16 cellular contexts compared by ENCODE assay signal in genomic region chr19:52603558-52604207, GRCh38. TPM values are rescaled to one million over a fixed set of nuclear protein-coding genes. Genes with fewer than 3 reads are reported as not detected.
DNase-seq lines count a peak whose midpoint lies in the region; ATAC-seq and TF ChIP-seq lines count a peak whose summit lies in the region.
"Had no signal": no experiment of that assay in that cellular context is flagged by ENCODE, and none has a peak within 500 bp of the region (broad histone marks: within the 10 kb centered on the region; RNA-seq: fewer than 3 reads in every experiment).

No MANE protein-coding gene starts in this region.

- DNase-seq in right atrium auricular region (ENCODE audit: low spot score) (no peak), left ventricle myocardium superior (no peak), choroid plexus epithelial cell (ENCODE audit: low read depth) (peak; percentile 72), mesenteric fat pad (ENCODE audit: low spot score) (peak; percentile 35), aorta (no peak), DMS79 treated with DMSO at 0.1 percent for 48 hours (lab: John Stamatoyannopoulos, UW) (no peak), Karpas-422 (no peak)
- no peak for DNase-seq in activated CD8-positive, alpha-beta memory T cell treated with anti-CD3 and anti-CD28 coated beads, Interleukin-2, amount 10 ng/mL, durations not matched to agents 7 days and 5 days
- DNase-seq: ACHN; activated CD4-positive, CD25-positive, alpha-beta regulatory T cell treated with anti-CD3 and anti-CD28 coated beads, Interleukin-2, amount 50 U/mL, for 72 hours; activated naive CD4-positive, alpha-beta T cell; central memory CD4-positive, alpha-beta T cell; DMS 273 treated with DMSO at 0.1 percent for 48 hours; GOT3; midbrain; NCI-H187 treated with DMSO at 0.1 percent for 48 hours had no signal

- peaks cover 52% of the 10 kb centered on the region for H3K79me2 ChIP-seq in Karpas-422 (ENCODE audit: low read length)

- no peak overlapping the region for H3K27ac Mint-ChIP-seq in activated CD8-positive, alpha-beta memory T cell treated with anti-CD3 and anti-CD28 coated beads, Interleukin-2, amount 10 ng/mL, durations not matched to agents 7 days and 5 days

- no peak overlapping the region for H3K9ac ChIP-seq in Karpas-422 (ENCODE audit: low read length)

- H2AFZ ChIP-seq in Karpas-422 (ENCODE audit: low read length): no peak overlapping the region

- ATAC-seq in left ventricle myocardium superior (no peak), aorta (ENCODE audit: low FRiP score) (peak; percentile 40)
- ATAC-seq in activated CD8-positive, alpha-beta memory T cell treated with anti-CD3 and anti-CD28 coated beads, Interleukin-2, amount 10 ng/mL, durations not matched to agents 7 days and 5 days: no peak

- H3K4me1 ChIP-seq in right atrium auricular region: peaks cover 0 to 10% of the 10 kb centered on the region in 2 donors
- H3K4me1 ChIP-seq in aorta (ENCODE audit: control insufficient read depth in 1 of 2, insufficient read depth in 2 of 2, low read length in 2 of 2): no peaks in the 10 kb centered on the region
- H3K4me1 ChIP-seq in Karpas-422 (ENCODE audit: low read length): peaks cover 19% of the 10 kb centered on the region

- CTCF ChIA-PET in activated CD8-positive, alpha-beta memory T cell treated with anti-CD3 and anti-CD28 coated beads, Interleukin-2, amount 10 ng/mL, durations not matched to agents 7 days and 5 days (lab: Charles Lee): interaction anchor here (0.7 kb wide), 1 partner anchor 112 kb away, joined by 4 read pairs; no protein-coding TSS in a partner anchor

- no peak for TF ChIP-seq CTCF in right atrium auricular region (IDR thresholded peaks at IDR 0.05)
- no peak for TF ChIP-seq CTCF in choroid plexus epithelial cell (conservative IDR thresholded peaks at IDR 0.05; ENCODE audit: low read depth, low read length)

- H3K27ac ChIP-seq in right atrium auricular region (peak overlapping the region; percentile 19 to 56), aorta (ENCODE audit: low read depth in 1 of 2, low read length in 2 of 2) (no peak overlapping the region), Karpas-422 (ENCODE audit: low read length) (no peak overlapping the region)

- H3K4me1 Mint-ChIP-seq in activated CD8-positive, alpha-beta memory T cell treated with anti-CD3 and anti-CD28 coated beads, Interleukin-2, amount 10 ng/mL, durations not matched to agents 7 days and 5 days: peaks cover 28% of the 10 kb centered on the region

- H3K27me3 ChIP-seq in right atrium auricular region: no peaks in the 10 kb centered on the region
- H3K27me3 ChIP-seq in aorta (ENCODE audit: control insufficient read depth in 1 of 2, insufficient read depth in 2 of 2, low read length in 1 of 2): no peaks in the 10 kb centered on the region
- no peaks in the 10 kb centered on the region for H3K27me3 ChIP-seq in Karpas-422 (ENCODE audit: low read length)

- no peak overlapping the region for H3K4me2 ChIP-seq in Karpas-422 (ENCODE audit: low read depth, low read length, poor library complexity, severe bottlenecking)

- H3K4me3 Mint-ChIP-seq in activated CD8-positive, alpha-beta memory T cell treated with anti-CD3 and anti-CD28 coated beads, Interleukin-2, amount 10 ng/mL, durations not matched to agents 7 days and 5 days: no peak overlapping the region

- no peaks in the 10 kb centered on the region for H3K27me3 Mint-ChIP-seq in activated CD8-positive, alpha-beta memory T cell treated with anti-CD3 and anti-CD28 coated beads, Interleukin-2, amount 10 ng/mL, durations not matched to agents 7 days and 5 days

- H3K9me3 Mint-ChIP-seq in activated CD8-positive, alpha-beta memory T cell treated with anti-CD3 and anti-CD28 coated beads, Interleukin-2, amount 10 ng/mL, durations not matched to agents 7 days and 5 days (ENCODE audit: low read depth): peaks cover 30% of the 10 kb centered on the region

- no peaks in the 10 kb centered on the region for H3K9me2 ChIP-seq in Karpas-422 (replicated peaks; ENCODE audit: insufficient read depth, low read length)

- H3K36me3 Mint-ChIP-seq in activated CD8-positive, alpha-beta memory T cell treated with anti-CD3 and anti-CD28 coated beads, Interleukin-2, amount 10 ng/mL, durations not matched to agents 7 days and 5 days: peaks cover 58% of the 10 kb centered on the region

- 0 out of 2 replicates have a peak, but pooled peaks cover 3% of the 10 kb centered on the region for H4K20me1 ChIP-seq in Karpas-422 (ENCODE audit: insufficient read depth, low read depth, low read length)

- H3K36me3 ChIP-seq in right atrium auricular region (no peaks in the 10 kb centered on the region), aorta (ENCODE audit: control insufficient read depth in 1 of 2, insufficient read depth in 2 of 2, low read length in 1 of 2) (peaks cover 0 to 2% of the 10 kb centered on the region in 2 donors), Karpas-422 (ENCODE audit: insufficient read depth, low read length) (peaks cover 17% of the 10 kb centered on the region; the same call in 1 of the 2 replicates)

- WGBS in aorta, 2 donors: 66 to 70% methylated on average over 14 of the region's 14 CpGs

- H3K9me3 ChIP-seq in right atrium auricular region (no peaks in the 10 kb centered on the region), aorta (ENCODE audit: control insufficient read depth, low read length) (no peaks in the 10 kb centered on the region), Karpas-422 (ENCODE audit: low read length) (peaks cover 7% of the 10 kb centered on the region)

- no peak overlapping the region for H3K4me3 ChIP-seq in right atrium auricular region
- H3K4me3 ChIP-seq in choroid plexus epithelial cell (ENCODE audit: low read depth, low read length): no peak overlapping the region
- no peak overlapping the region for H3K4me3 ChIP-seq in aorta (ENCODE audit: low read length in 2 of 2)
- H3K4me3 ChIP-seq in Karpas-422 (ENCODE audit: low read length): no peak overlapping the region

- intact Hi-C loops in left ventricle myocardium superior (cut with micrococcal nuclease): no loop called here
- intact Hi-C loops in aorta (cut with DNase I): loop anchor here (5.0 kb wide), 2 partner anchors 34 to 89 kb away; partner anchors contain the start of gene ZNF83 (in 2 of the 2)

RNA-seq across cellular contexts. Expression of gene ZNF701, which starts 33.6 kb away (rescaled TPM):
- total RNA-seq in right atrium auricular region (10 to 100 TPM; 12.7 to 13.6 TPM), left ventricle myocardium superior (18.2 TPM), mesenteric fat pad (11.2 TPM), aorta (10 to 100 TPM; 15.4 to 26.6 TPM)
- polyA plus RNA-seq in aorta: 1 to 10 TPM; 5.1 to 6.4 TPM
- total RNA-seq in Karpas-422 (2014; rRNA removed; shearing (Covaris generic); ENCODE audit: low replicate concordance): 24.0 and 43.8 TPM in 2 replicates
- 10 to 100 TPM; 20.4 to 30.6 TPM for total RNA-seq in activated CD8-positive, alpha-beta memory T cell treated with anti-CD3 and anti-CD28 coated beads, Interleukin-2, amount 10 ng/mL, durations not matched to agents 7 days and 5 days

RNA-seq across cellular contexts. Expression of gene ZNF83, which starts 34.5 kb away (rescaled TPM):
- 10 to 100 TPM; 16.6 to 24.4 TPM for total RNA-seq in right atrium auricular region
- total RNA-seq in left ventricle myocardium superior: 15.8 TPM
- 30.0 TPM for total RNA-seq in mesenteric fat pad
- total RNA-seq in aorta: 10 to 100 TPM; 51.3 to 78.7 TPM
- 100 to 1,000 TPM in 1 of 2 donors, 10 to 100 TPM in 1; 38.4 to 144 TPM for polyA plus RNA-seq in aorta
- 95.9 and 115 TPM in 2 replicates for total RNA-seq in Karpas-422 (2014; rRNA removed; shearing (Covaris generic); ENCODE audit: low replicate concordance)
- 10 to 100 TPM; 32.0 to 64.2 TPM for total RNA-seq in activated CD8-positive, alpha-beta memory T cell treated with anti-CD3 and anti-CD28 coated beads, Interleukin-2, amount 10 ng/mL, durations not matched to agents 7 days and 5 days

Comparison
In these comparisons a context has a peak if more than half of its experiments do, and no peak if none do; other contexts are left out.
1. DNase-seq: peak in choroid plexus epithelial cell (single experiment) and mesenteric fat pad (single experiment); none in right atrium auricular region (single experiment), left ventricle myocardium superior (single experiment), aorta (0 of 2), DMS79 treated with DMSO at 0.1 percent for 48 hours (single experiment), Karpas-422 (single experiment) and activated CD8-positive, alpha-beta memory T cell treated with anti-CD3 and anti-CD28 coated beads, Interleukin-2, amount 10 ng/mL, durations not matched to agents 7 days and 5 days (single experiment).
2. H3K27ac ChIP-seq: peak in right atrium auricular region (2 of 2); none in aorta (0 of 2) and Karpas-422 (single experiment).